Comparison of ENCODE assay signal across 15 cellular contexts in genomic region chr15:40272713-40273056, GRCh38. TPM values are rescaled to one million over a fixed set of nuclear protein-coding genes. Genes with fewer than 3 reads are reported as not detected.
DNase-seq lines count a peak whose midpoint lies in the region; ATAC-seq, FAIRE-seq and TF ChIP-seq lines count a peak whose summit lies in the region.
"Had no signal": no experiment of that assay in that cellular context is flagged by ENCODE, and none has a peak within 500 bp of the region (broad histone marks: within the 10 kb centered on the region; RNA-seq: fewer than 3 reads in every experiment).

No MANE protein-coding gene starts in this region.

- no peaks in the 10 kb centered on the region for H3K79me2 ChIP-seq in GM12878 (ENCODE audit: control insufficient read depth, insufficient read depth, low read length)

- H3K9me3 ChIP-seq in GM12878 (replicated peaks; ENCODE audit: control insufficient read depth, insufficient read depth, low read length) (no peaks in the 10 kb centered on the region), neuronal stem cell (replicated peaks in 1 of 2; ENCODE audit: control insufficient read depth in 2 of 2, insufficient read depth in 1 of 2, low read depth in 1 of 2, low read length in 2 of 2) (peaks cover 0 to 3% of the 10 kb centered on the region in 2 donors), ascending aorta (no peaks in the 10 kb centered on the region), left lung (no peaks in the 10 kb centered on the region)
- H3K9me3 ChIP-seq: lower lobe of right lung, transverse colon had no signal

- H3K18ac ChIP-seq in neuronal stem cell (ENCODE audit: low read length), result peak overlapping the region; percentile 80

- SMC1A ChIA-PET in GM12878 (lab: Charles Lee; ENCODE audit: uncharacterized antibody, unreplicated experiment), result interaction anchor here (0.8 to 6.4 kb wide), 8 partner anchors 15 to 385 kb away, joined by 3 to 98 read pairs (median 7); partner anchors contain the start of gene SRP14

- H3K4me1 ChIP-seq in GM12878 (ENCODE audit: control insufficient read depth, insufficient read depth, low read length), result peaks cover 4% of the 10 kb centered on the region
- peaks cover 2 to 12% of the 10 kb centered on the region in 2 donors for H3K4me1 ChIP-seq in neuronal stem cell (ENCODE audit: control insufficient read depth in 2 of 2, insufficient read depth in 1 of 2, low read depth in 1 of 2, low read length in 2 of 2)
- H3K4me1 ChIP-seq in ascending aorta, result no peaks in the 10 kb centered on the region
- peaks cover 0 to 16% of the 10 kb centered on the region in 2 donors for H3K4me1 ChIP-seq in left lung
- H3K4me1 ChIP-seq: transverse colon had no signal

- peak; percentile 56 for DNase-seq in DMS53 (lab: John Stamatoyannopoulos, UW)
- no peak for DNase-seq in DMS53 treated with DMSO at 0.1 percent for 48 hours (lab: John Stamatoyannopoulos, UW; ENCODE audit: unreplicated experiment)
- DNase-seq in LNCaP clone FGC (ENCODE audit: low read depth), result no peak
- no peak for DNase-seq in GM12878 (ENCODE audit: low read depth, low spot score)
- no peak for DNase-seq in neuronal stem cell (ENCODE audit: low spot score)
- no peak for DNase-seq in ascending aorta (ENCODE audit: low spot score in 2 of 2)
- no peak for DNase-seq in left lung
- DNase-seq in inferior parietal cortex (ENCODE audit: extremely low spot score), result no peak
- DNase-seq: effector memory CD8-positive, alpha-beta T cell; lower lobe of right lung; NCI-H446; SHP77 treated with DMSO at 0.1 percent for 48 hours; transverse colon had no signal

- H4K20me1 ChIP-seq in GM12878 (ENCODE audit: control insufficient read depth, insufficient read depth), result no peaks in the 10 kb centered on the region

- H4K91ac ChIP-seq in neuronal stem cell (ENCODE audit: low read depth, low read length, poor library complexity), result no peak overlapping the region

- H3K36me3 ChIP-seq in GM12878 (ENCODE audit: control insufficient read depth in 2 of 2, insufficient read depth in 2 of 2, low read length in 1 of 2), result no peaks in the 10 kb centered on the region
- no peaks in the 10 kb centered on the region for H3K36me3 ChIP-seq in neuronal stem cell (replicated peaks in 1 of 2; ENCODE audit: control insufficient read depth in 2 of 2, insufficient read depth in 2 of 2, low read length in 2 of 2)
- no peaks in the 10 kb centered on the region for H3K36me3 ChIP-seq in ascending aorta
- H3K36me3 ChIP-seq in left lung, result no peaks in the 10 kb centered on the region
- H3K36me3 ChIP-seq: lower lobe of right lung, transverse colon had no signal

- no peak overlapping the region for H4K8ac ChIP-seq in neuronal stem cell (ENCODE audit: low read depth, low read length)

- H3K79me1 ChIP-seq in neuronal stem cell (ENCODE audit: low read depth, low read length), result peaks cover 1% of the 10 kb centered on the region

- RAD21 ChIA-PET in GM12878 (lab: Charles Lee; ENCODE audit: unreplicated experiment), result interaction anchor here (1.2 to 4.5 kb wide), 6 partner anchors 55 to 240 kb away, joined by 3 to 79 read pairs (median 14); no protein-coding TSS in a partner anchor

- 25% methylated on average over 8 of the region's 9 CpGs for WGBS in GM12878 (ENCODE audit: insufficient coverage, insufficient replicate concordance, low lambda C conversion rate, missing lambda C conversion rate)
- no CpG with 5 or more reads among the region's 9 CpGs for WGBS in neuronal stem cell (ENCODE audit: extremely low coverage in 2 of 2, insufficient read length in 2 of 2, insufficient replicate concordance in 1 of 2), 2 donors

- no peak for FAIRE-seq in GM12878 (lab: Jason Lieb, UNC)

- no peak for TF ChIP-seq EP300 in GM12878 (IDR thresholded peaks at IDR 0.05; ENCODE audit: borderline replicate concordance in 1 of 2, control insufficient read depth in 1 of 2, low read depth in 2 of 2, low read length in 2 of 2)

- intact Hi-C loops in GM12878 (cut with micrococcal nuclease; ENCODE audit: unreplicated experiment), result loop anchor here (10.0 kb wide), 2 partner anchors 168 to 388 kb away; partner anchors contain the start of gene BMF
- intact Hi-C loops in ascending aorta (cut with DNase I), result no loop called here
- intact Hi-C loops in left lung (cut with DNase I), result loop anchor here in 1 of 2 donors (5.0 kb wide), 1 partner anchor 225 kb away; no protein-coding TSS in a partner anchor

- no peak overlapping the region for H2BK5ac ChIP-seq in neuronal stem cell (ENCODE audit: low read length)

- peak overlapping the region; percentile 60 for H2BK15ac ChIP-seq in neuronal stem cell (ENCODE audit: low read length)

- H2BK120ac ChIP-seq in neuronal stem cell (ENCODE audit: low read depth, low read length), result peak overlapping the region; percentile 54

- CTCF ChIA-PET in GM12878 (lab: Yijun Ruan, JAX), result interaction anchor here (0.6 to 11.7 kb wide), 18 partner anchors 14 to 485 kb away, joined by 3 to 296 read pairs (median 8); partner anchors contain the start of genes BUB1B, CCDC9B, PAK6 and SRP14

- POLR2A ChIA-PET in GM12878 (lab: Charles Lee), result interaction anchor here (1.0 to 1.5 kb wide), 2 partner anchors 89 to 227 kb away, joined by 3 read pairs; no protein-coding TSS in a partner anchor

- peak overlapping the region; percentile 77 for H3K14ac ChIP-seq in neuronal stem cell (ENCODE audit: low read length)

- TF ChIP-seq RAD21 in GM12878 (IDR thresholded peaks at IDR 0.05; ENCODE audit: insufficient read depth, low read depth, low read length), result 0 out of 2 replicates have a peak, but pooled peaks have one; percentile 1

- BruUV-seq in GM12878 (replicated peaks; lab: Mats Ljungman, UMichigan), result no TSS peak

- H3K23ac ChIP-seq in neuronal stem cell (ENCODE audit: low read depth, low read length, poor library complexity), result peak overlapping the region; percentile 75

- peak overlapping the region; percentile 67 for H2BK12ac ChIP-seq in neuronal stem cell (ENCODE audit: low read length)

- peak; percentile 35 for TF ChIP-seq CTCF in LNCaP clone FGC (IDR thresholded peaks at IDR 0.05; ENCODE audit: control insufficient read depth, extremely low read depth, insufficient read depth)
- TF ChIP-seq CTCF in GM12878 (IDR thresholded peaks at IDR 0.05 in 2 of 3, conservative IDR thresholded peaks at IDR 0.05 in 1 of 3; ENCODE audit: control insufficient read depth in 2 of 3, extremely low read depth in 1 of 3, insufficient read depth in 1 of 3, low read depth in 3 of 3, low read length in 3 of 3), result 0 out of 6 replicates have a peak, but pooled peaks of 1 of the 3 experiments have one; percentile 13
- peak in 1 of 3 experiments; percentile 22 for TF ChIP-seq CTCF in ascending aorta (IDR thresholded peaks at IDR 0.05)
- TF ChIP-seq CTCF in left lung (IDR thresholded peaks at IDR 0.05), result no peak

- peak overlapping the region; percentile 89 for H2AK5ac ChIP-seq in neuronal stem cell (ENCODE audit: low read depth, low read length)

- no peak for TF ChIP-seq POLR2A in GM12878 (IDR thresholded peaks at IDR 0.05; ENCODE audit: low read depth, low read length)

- no peak overlapping the region for H3K9ac ChIP-seq in GM12878 (ENCODE audit: control insufficient read depth, insufficient read depth, low read length)
- H3K9ac ChIP-seq in neuronal stem cell (ENCODE audit: low read depth, low read length, poor library complexity), result no peak overlapping the region

- H3K27ac ChIP-seq in GM12878 (ENCODE audit: control insufficient read depth, insufficient read depth), result no peak overlapping the region
- H3K27ac ChIP-seq in neuronal stem cell (replicated peaks; ENCODE audit: low read length), result no peak overlapping the region
- H3K27ac ChIP-seq in ascending aorta, result no peak overlapping the region
- H3K27ac ChIP-seq in left lung, result no peak overlapping the region
- H3K27ac ChIP-seq: lower lobe of right lung, transverse colon had no signal

- ATAC-seq in GM12878, result peak; percentile 48
- no peak for ATAC-seq in left lung
- ATAC-seq: effector memory CD8-positive, alpha-beta T cell; lower lobe of right lung had no signal

- H3K4me2 ChIP-seq in GM12878 (ENCODE audit: control insufficient read depth, insufficient read depth) (no peak overlapping the region), neuronal stem cell (ENCODE audit: insufficient read depth, low read length, poor library complexity, severe bottlenecking) (no peak overlapping the region)

- H2AFZ ChIP-seq in GM12878 (ENCODE audit: control insufficient read depth, low read depth, low read length), result no peak overlapping the region
- H2AFZ ChIP-seq in neuronal stem cell (ENCODE audit: low read length), result no peak overlapping the region

- no peak overlapping the region for H3K4ac ChIP-seq in neuronal stem cell (ENCODE audit: low read length)

- no peak overlapping the region for H3K4me3 ChIP-seq in LNCaP clone FGC (ENCODE audit: low read depth, low read length)
- H3K4me3 ChIP-seq in GM12878, result no peak overlapping the region
- no peak overlapping the region for H3K4me3 ChIP-seq in neuronal stem cell (ENCODE audit: low read length in 2 of 2)
- H3K4me3 ChIP-seq in ascending aorta, result no peak overlapping the region
- H3K4me3 ChIP-seq in left lung, result no peak overlapping the region
- H3K4me3 ChIP-seq: lower lobe of right lung, transverse colon had no signal

- H3K27me3 ChIP-seq in GM12878 (replicated peaks in 1 of 2; ENCODE audit: control insufficient read depth in 2 of 2, insufficient read depth in 2 of 2, low read length in 1 of 2) (0 out of 4 replicates have a peak, but pooled peaks cover 0 to under 1% of the 10 kb centered on the region in 2 experiments), neuronal stem cell (ENCODE audit: control insufficient read depth in 3 of 3, insufficient read depth in 3 of 3, low read depth in 1 of 3, low read length in 3 of 3) (no peaks in the 10 kb centered on the region), ascending aorta (no peaks in the 10 kb centered on the region), left lung (peaks cover 0 to 5% of the 10 kb centered on the region in 2 donors)

- in situ Hi-C loops in GM12878 (cut with MboI), result loop anchor here (5.0 to 10.0 kb wide), 4 partner anchors 55 to 488 kb away; partner anchors contain the start of gene FSIP1

RNA-seq across cellular contexts. Expression of gene ANKRD63, which starts 10.2 kb away (rescaled TPM):
- not detected in 2 replicates for total RNA-seq in GM12878 (2013; cell fraction: nucleolus; rRNA removed)
- total RNA-seq in GM12878 (2014; rRNA removed) (not detected in 2 replicates), GM12878 (2014; rRNA removed; fragmentation: Illumina TruSeq; extraction: Trizol) (not detected in 2 replicates), GM12878 (2021) (not detected in 2 replicates), ascending aorta (not detected), left lung (not detected)
- polyA plus RNA-seq in GM12878 (2011; ENCODE audit: low read depth), result not detected
- polyA plus RNA-seq in GM12878 (2011; rRNA removed) (not detected in 2 replicates), GM12878 (2014; fragmentation: Illumina TruSeq; extraction: Trizol) (not detected in 2 replicates), GM12878 (2014; fragmentation: Nextera tagmentation; extraction: Ambion mirVana) (not detected), GM12878 (2014; rRNA removed) (not detected in 2 replicates), GM12878 (2016; fragmentation: Nextera tagmentation; extraction: Ambion mirVana) (not detected)
- not detected in 2 replicates for polyA plus RNA-seq in GM12878 (2011; cell fraction: cytosol; rRNA removed)
- polyA plus RNA-seq in GM12878 (2011; cell fraction: nucleus; rRNA removed), result not detected in 2 replicates
- not detected in 2 replicates for polyA plus RNA-seq in GM12878 (2012)
- polyA minus RNA-seq in GM12878 (2011; rRNA and poly(A)+ RNA removed), result not detected in 2 replicates
- polyA minus RNA-seq in GM12878 (2011; cell fraction: cytosol; rRNA and poly(A)+ RNA removed), result not detected in 2 replicates
- polyA minus RNA-seq in GM12878 (2011; cell fraction: nucleus; rRNA and poly(A)+ RNA removed), result not detected in 2 replicates
- not detected for polyA plus RNA-seq in neuronal stem cell (2013, experiment 1 of 2)
- polyA plus RNA-seq in neuronal stem cell (2013, experiment 2 of 2), result not detected
- total RNA-seq: A172, lower lobe of right lung, transverse colon had no signal
- polyA plus RNA-seq: adipose tissue had no signal

RNA-seq across cellular contexts. Expression of gene PAK6, which starts 33.8 kb away (rescaled TPM):
- 2.2 and 2.5 TPM in 2 replicates for total RNA-seq in GM12878 (2013; cell fraction: nucleolus; rRNA removed)
- total RNA-seq in GM12878 (2014; rRNA removed), result 0.40 and 1.2 TPM in 2 replicates
- 0.14 and 0.36 TPM in 2 replicates for total RNA-seq in GM12878 (2014; rRNA removed; fragmentation: Illumina TruSeq; extraction: Trizol)
- total RNA-seq in GM12878 (2021), result 0.59 and 0.77 TPM in 2 replicates
- 0.14 TPM for polyA plus RNA-seq in GM12878 (2011; ENCODE audit: low read depth)
- 0.03 and 0.07 TPM in 2 replicates for polyA plus RNA-seq in GM12878 (2011; rRNA removed)
- 0.28 and 0.38 TPM in 2 replicates for polyA plus RNA-seq in GM12878 (2011; cell fraction: cytosol; rRNA removed)
- 0.15 and 0.51 TPM in 2 replicates for polyA plus RNA-seq in GM12878 (2011; cell fraction: nucleus; rRNA removed)
- polyA plus RNA-seq in GM12878 (2012), result 0.27 and 0.30 TPM in 2 replicates
- 0.16 and 0.25 TPM in 2 replicates for polyA plus RNA-seq in GM12878 (2014; fragmentation: Illumina TruSeq; extraction: Trizol)
- polyA plus RNA-seq in GM12878 (2014; fragmentation: Nextera tagmentation; extraction: Ambion mirVana), result under 1 TPM in 1 of 2 experiments, not detected in 1; 0.07 TPM
- polyA plus RNA-seq in GM12878 (2014; rRNA removed), result 0.92 and 1.3 TPM in 2 replicates
- under 1 TPM in 1 of 2 experiments, not detected in 1; 0.27 TPM for polyA plus RNA-seq in GM12878 (2016; fragmentation: Nextera tagmentation; extraction: Ambion mirVana)
- 0.26 and 0.37 TPM in 2 replicates for polyA minus RNA-seq in GM12878 (2011; rRNA and poly(A)+ RNA removed)
- polyA minus RNA-seq in GM12878 (2011; cell fraction: cytosol; rRNA and poly(A)+ RNA removed), result not detected in 2 replicates
- 0.73 and 1.3 TPM in 2 replicates for polyA minus RNA-seq in GM12878 (2011; cell fraction: nucleus; rRNA and poly(A)+ RNA removed)
- 0.36 TPM for polyA plus RNA-seq in neuronal stem cell (2013, experiment 1 of 2)
- 0.37 TPM for polyA plus RNA-seq in neuronal stem cell (2013, experiment 2 of 2)
- total RNA-seq in ascending aorta, result not detected
- 10 to 100 TPM in 1 of 2 donors, 1 to 10 TPM in 1; 9.0 to 14.6 TPM for total RNA-seq in left lung

RNA-seq across cellular contexts. Expression of gene PLCB2, which starts 35.0 kb away (rescaled TPM):
- 14.1 and 15.6 TPM in 2 replicates for total RNA-seq in GM12878 (2013; cell fraction: nucleolus; rRNA removed)
- total RNA-seq in GM12878 (2014; rRNA removed) (18.5 and 25.2 TPM in 2 replicates), GM12878 (2014; rRNA removed; fragmentation: Illumina TruSeq; extraction: Trizol) (13.2 and 13.9 TPM in 2 replicates), GM12878 (2021) (33.8 and 39.4 TPM in 2 replicates), ascending aorta (6.9 TPM), left lung (10 to 100 TPM; 30.8 to 86.4 TPM)
- polyA plus RNA-seq in GM12878 (2011; ENCODE audit: low read depth), result 8.1 TPM
- polyA plus RNA-seq in GM12878 (2011; rRNA removed) (0.88 and 1.2 TPM in 2 replicates), GM12878 (2014; fragmentation: Illumina TruSeq; extraction: Trizol) (17.4 and 24.7 TPM in 2 replicates), GM12878 (2014; fragmentation: Nextera tagmentation; extraction: Ambion mirVana) (1 to 10 TPM; 1.3 to 2.4 TPM), GM12878 (2014; rRNA removed) (32.6 and 34.4 TPM in 2 replicates), GM12878 (2016; fragmentation: Nextera tagmentation; extraction: Ambion mirVana) (1 to 10 TPM; 6.9 to 7.4 TPM)
- 1.5 and 2.6 TPM in 2 replicates for polyA plus RNA-seq in GM12878 (2011; cell fraction: cytosol; rRNA removed)
- polyA plus RNA-seq in GM12878 (2011; cell fraction: nucleus; rRNA removed), result 10.9 and 16.6 TPM in 2 replicates
- 17.2 and 21.1 TPM in 2 replicates for polyA plus RNA-seq in GM12878 (2012)
- polyA minus RNA-seq in GM12878 (2011; rRNA and poly(A)+ RNA removed), result 0.95 and 2.7 TPM in 2 replicates
- polyA minus RNA-seq in GM12878 (2011; cell fraction: cytosol; rRNA and poly(A)+ RNA removed), result 0.67 and 3.2 TPM in 2 replicates
- 2.4 and 3.3 TPM in 2 replicates for polyA minus RNA-seq in GM12878 (2011; cell fraction: nucleus; rRNA and poly(A)+ RNA removed)
- polyA plus RNA-seq in neuronal stem cell (2013, experiment 1 of 2), result 3.7 TPM
- polyA plus RNA-seq in neuronal stem cell (2013, experiment 2 of 2), result 3.2 TPM
- total RNA-seq: A172 had no signal

RNA-seq across cellular contexts. Expression of gene INAFM2, which starts 50.8 kb away (rescaled TPM):
- total RNA-seq in GM12878 (2013; cell fraction: nucleolus; rRNA removed), result 2.6 and 3.5 TPM in 2 replicates
- total RNA-seq in GM12878 (2014; rRNA removed) (3.8 and 5.0 TPM in 2 replicates), GM12878 (2014; rRNA removed; fragmentation: Illumina TruSeq; extraction: Trizol) (3.9 and 5.2 TPM in 2 replicates), GM12878 (2021) (5.2 and 8.1 TPM in 2 replicates), ascending aorta (69.8 TPM), left lung (10 to 100 TPM; 27.1 to 37.1 TPM)
- 2.1 TPM for polyA plus RNA-seq in GM12878 (2011; ENCODE audit: low read depth)
- polyA plus RNA-seq in GM12878 (2011; rRNA removed) (4.0 and 4.2 TPM in 2 replicates), GM12878 (2014; fragmentation: Illumina TruSeq; extraction: Trizol) (3.9 and 5.9 TPM in 2 replicates), GM12878 (2014; fragmentation: Nextera tagmentation; extraction: Ambion mirVana) (1 to 10 TPM; 2.0 to 2.4 TPM), GM12878 (2014; rRNA removed) (3.0 and 4.2 TPM in 2 replicates), GM12878 (2016; fragmentation: Nextera tagmentation; extraction: Ambion mirVana) (1 to 10 TPM in 1 of 2 experiments, under 1 TPM in 1; 0.75 to 1.2 TPM)
- 1.9 and 2.6 TPM in 2 replicates for polyA plus RNA-seq in GM12878 (2011; cell fraction: cytosol; rRNA removed)
- 2.5 and 3.4 TPM in 2 replicates for polyA plus RNA-seq in GM12878 (2011; cell fraction: nucleus; rRNA removed)
- polyA plus RNA-seq in GM12878 (2012), result 3.1 and 3.9 TPM in 2 replicates
- polyA minus RNA-seq in GM12878 (2011; rRNA and poly(A)+ RNA removed), result 1.3 and 1.9 TPM in 2 replicates
- polyA minus RNA-seq in GM12878 (2011; cell fraction: cytosol; rRNA and poly(A)+ RNA removed), result 0.62 and 0.80 TPM in 2 replicates
- 1.2 and 1.5 TPM in 2 replicates for polyA minus RNA-seq in GM12878 (2011; cell fraction: nucleus; rRNA and poly(A)+ RNA removed)
- 12.8 TPM for polyA plus RNA-seq in neuronal stem cell (2013, experiment 1 of 2)
- polyA plus RNA-seq in neuronal stem cell (2013, experiment 2 of 2), result 13.4 TPM
